In the genomic region with DNA sequence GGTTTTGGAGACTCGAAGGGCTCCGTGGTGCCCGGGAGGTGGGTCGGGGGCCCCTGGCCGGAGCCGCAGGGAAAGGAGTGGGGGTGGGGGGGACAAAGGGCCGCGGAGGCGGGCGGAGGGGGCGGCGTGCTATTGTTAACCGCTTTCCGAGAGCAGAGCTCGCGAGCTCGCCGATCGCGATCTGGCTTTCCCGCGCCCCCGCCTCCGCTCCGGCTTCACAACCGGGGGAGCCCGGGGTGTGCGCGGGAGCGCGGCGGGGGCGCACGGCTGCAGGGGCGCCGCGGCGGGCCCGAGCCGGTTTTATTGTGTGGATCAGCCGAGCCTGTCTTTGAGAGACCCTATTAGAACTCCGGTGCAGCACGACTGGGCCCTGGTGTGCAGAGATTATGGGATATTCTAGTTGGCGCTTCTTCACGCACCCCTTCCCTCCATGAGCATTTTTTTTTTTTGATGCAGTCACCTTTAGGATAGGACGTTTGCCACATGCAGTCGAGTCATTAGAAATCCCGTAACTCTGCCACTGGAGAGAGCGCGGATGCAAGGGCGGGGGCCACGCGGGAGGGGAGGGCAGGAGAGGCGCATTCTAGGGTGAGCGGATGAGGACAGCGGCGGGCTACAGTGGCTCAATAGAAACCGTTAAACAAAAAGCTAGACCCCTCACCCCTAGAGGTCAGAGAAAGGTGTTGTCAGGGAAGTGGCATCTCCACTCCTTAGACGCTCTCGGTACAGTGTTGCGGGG, we compare ENCODE assay signal across 9 cellular contexts. TPM values are rescaled to one million over a fixed set of nuclear protein-coding genes. Genes with fewer than 3 reads are reported as not detected.
A peak's percentile ranks its signal among the peaks of the same experiment; 100 is the strongest.
DNase-seq lines count a peak whose midpoint lies in the region; ATAC-seq, FAIRE-seq and TF ChIP-seq lines count a peak whose summit lies in the region.
"Had no signal": no experiment of that assay in that cellular context is flagged by ENCODE, and none has a peak within 500 bp of the region (broad histone marks: within the 10 kb centered on the region; RNA-seq: fewer than 3 reads in every experiment).

No MANE protein-coding gene starts in this region.

- no peak overlapping the region for H4K12ac ChIP-seq in trophoblast cell (ENCODE audit: low read depth, low read length)

- no peak for FAIRE-seq in frontal cortex (lab: Jason Lieb, UNC)

- H3K4me1 ChIP-seq in trophoblast cell (ENCODE audit: control insufficient read depth in 1 of 2, insufficient read depth in 2 of 2, low read length in 2 of 2): peaks cover 20 to 29% of the 10 kb centered on the region in 2 experiments

- no peak overlapping the region for H3K9ac ChIP-seq in trophoblast cell (ENCODE audit: low read length)

- H3K4me1 Mint-ChIP-seq in activated T-cell treated with anti-CD3 and anti-CD28 coated beads, Interleukin-2, amount 50 U/mL, for 24 hours (ENCODE audit: low read depth): peaks cover 47% of the 10 kb centered on the region

- no peak overlapping the region for H3K23ac ChIP-seq in trophoblast cell (ENCODE audit: low read length)

- no peak overlapping the region for H3K27ac ChIP-seq in trophoblast cell (ENCODE audit: low read depth, low read length)

- H2BK12ac ChIP-seq in trophoblast cell (ENCODE audit: low read length): no peak overlapping the region

- H3K36me3 ChIP-seq in trophoblast cell (ENCODE audit: control insufficient read depth in 1 of 2, insufficient read depth in 2 of 2, low read length in 2 of 2): no peaks in the 10 kb centered on the region

- H3K79me1 ChIP-seq in trophoblast cell (ENCODE audit: low read length): no peaks in the 10 kb centered on the region

- H3K27me3 ChIP-seq in trophoblast cell (ENCODE audit: insufficient read depth, low read length): peaks cover 66% of the 10 kb centered on the region

- no peak overlapping the region for H2BK5ac ChIP-seq in trophoblast cell (ENCODE audit: low read depth, low read length, poor library complexity)

- no peaks in the 10 kb centered on the region for H3K79me2 ChIP-seq in trophoblast cell (ENCODE audit: control insufficient read depth, insufficient read depth, low read length, poor library complexity)

- peak overlapping the region; percentile 99 for H3K4me2 ChIP-seq in trophoblast cell (ENCODE audit: low read length)

- H4K91ac ChIP-seq in trophoblast cell (ENCODE audit: low read depth, low read length): no peak overlapping the region

- peak overlapping the region; percentile 78 for H3K4me3 Mint-ChIP-seq in activated T-cell treated with anti-CD3 and anti-CD28 coated beads, Interleukin-2, amount 50 U/mL, for 24 hours

- no peak overlapping the region for H3K18ac ChIP-seq in trophoblast cell (ENCODE audit: low read length)

- H4K8ac ChIP-seq in trophoblast cell (ENCODE audit: low read depth, low read length): peak overlapping the region; percentile 50

- no peak overlapping the region for H3K27ac Mint-ChIP-seq in activated T-cell treated with anti-CD3 and anti-CD28 coated beads, Interleukin-2, amount 50 U/mL, for 24 hours

- no peak overlapping the region for H2AFZ ChIP-seq in trophoblast cell (ENCODE audit: insufficient read depth, low read length, poor library complexity)

- H3K14ac ChIP-seq in trophoblast cell (ENCODE audit: low read length): no peak overlapping the region

- DNase-seq in CD1c-positive myeloid dendritic cell (ENCODE audit: extremely low spot score) (peak; percentile 1), frontal cortex (ENCODE audit: low spot score in 2 of 2) (peak; percentile 34 to 45), trophoblast cell (no peak)
- peak; percentile 55 for DNase-seq in activated T-cell treated with anti-CD3 and anti-CD28 coated beads, Interleukin-2, amount 50 U/mL, for 24 hours
- no peak for DNase-seq in activated CD4-positive, CD25-positive, alpha-beta regulatory T cell treated with anti-CD3 and anti-CD28 coated beads, Interleukin-2, amount 50 U/mL, for 72 hours

- TF ChIP-seq EP300 in Ishikawa (IDR thresholded peaks at IDR 0.05; ENCODE audit: borderline replicate concordance): no peak

- no CpG with 5 or more reads among the region's 61 CpGs for WGBS in trophoblast cell (ENCODE audit: extremely low coverage, insufficient coverage, insufficient read length)

- H3K9me3 ChIP-seq in trophoblast cell (ENCODE audit: insufficient read depth, low read depth, low read length): peaks cover 1% of the 10 kb centered on the region

- no peak overlapping the region for H2BK120ac ChIP-seq in trophoblast cell (ENCODE audit: insufficient read depth, low read length, poor library complexity)

- no peak for TF ChIP-seq RAD21 in Ishikawa (IDR thresholded peaks at IDR 0.05; ENCODE audit: low read depth)

- no peak overlapping the region for H2AK5ac ChIP-seq in trophoblast cell (ENCODE audit: low read length)

- ATAC-seq in HG03354 (IDR thresholded peaks at IDR 0.05; ENCODE audit: poor library complexity, severe bottlenecking, unreplicated experiment) (no peak), HG02623 (IDR thresholded peaks at IDR 0.05; ENCODE audit: unreplicated experiment) (no peak)

- peak overlapping the region; percentile 54 for H3K4me3 ChIP-seq in trophoblast cell (ENCODE audit: low read depth, low read length)

- no peaks in the 10 kb centered on the region for H3K36me3 Mint-ChIP-seq in activated T-cell treated with anti-CD3 and anti-CD28 coated beads, Interleukin-2, amount 50 U/mL, for 24 hours (ENCODE audit: low read depth)

- H3K9me3 Mint-ChIP-seq in activated T-cell treated with anti-CD3 and anti-CD28 coated beads, Interleukin-2, amount 50 U/mL, for 24 hours: no peaks in the 10 kb centered on the region

- no peak overlapping the region for H3K4ac ChIP-seq in trophoblast cell (ENCODE audit: low read depth, low read length)

- peaks cover 49% of the 10 kb centered on the region for H3K27me3 Mint-ChIP-seq in activated T-cell treated with anti-CD3 and anti-CD28 coated beads, Interleukin-2, amount 50 U/mL, for 24 hours

TF ChIP-seq in Ishikawa, 13 proteins besides CTCF, POLR2A, EP300 and RAD21:
- peak; percentile 19; the same call in 1 of the 2 replicates for TF ChIP-seq EGR1 (IDR thresholded peaks at IDR 0.05)
- no peak for TF ChIP-seq ZBTB7A (IDR thresholded peaks at IDR 0.05; ENCODE audit: low read depth)

RNA-seq across cellular contexts. Expression of gene FGF9, which starts 3.6 kb away (rescaled TPM):
- 12.2 TPM for total RNA-seq in frontal cortex
- 0.32 and 0.34 TPM in 2 replicates for polyA plus RNA-seq in trophoblast cell (2013)
- total RNA-seq: glomerular endothelial cell had no signal

Comparison
In these comparisons a context has a peak if more than half of its experiments do, and no peak if none do; other contexts are left out.
1. DNase-seq: peak in CD1c-positive myeloid dendritic cell (single experiment), activated T-cell treated with anti-CD3 and anti-CD28 coated beads, Interleukin-2, amount 50 U/mL, for 24 hours (single experiment) and frontal cortex (2 of 2); none in trophoblast cell (0 of 2) and activated CD4-positive, CD25-positive, alpha-beta regulatory T cell treated with anti-CD3 and anti-CD28 coated beads, Interleukin-2, amount 50 U/mL, for 72 hours (single experiment).